In the genomic region with DNA sequence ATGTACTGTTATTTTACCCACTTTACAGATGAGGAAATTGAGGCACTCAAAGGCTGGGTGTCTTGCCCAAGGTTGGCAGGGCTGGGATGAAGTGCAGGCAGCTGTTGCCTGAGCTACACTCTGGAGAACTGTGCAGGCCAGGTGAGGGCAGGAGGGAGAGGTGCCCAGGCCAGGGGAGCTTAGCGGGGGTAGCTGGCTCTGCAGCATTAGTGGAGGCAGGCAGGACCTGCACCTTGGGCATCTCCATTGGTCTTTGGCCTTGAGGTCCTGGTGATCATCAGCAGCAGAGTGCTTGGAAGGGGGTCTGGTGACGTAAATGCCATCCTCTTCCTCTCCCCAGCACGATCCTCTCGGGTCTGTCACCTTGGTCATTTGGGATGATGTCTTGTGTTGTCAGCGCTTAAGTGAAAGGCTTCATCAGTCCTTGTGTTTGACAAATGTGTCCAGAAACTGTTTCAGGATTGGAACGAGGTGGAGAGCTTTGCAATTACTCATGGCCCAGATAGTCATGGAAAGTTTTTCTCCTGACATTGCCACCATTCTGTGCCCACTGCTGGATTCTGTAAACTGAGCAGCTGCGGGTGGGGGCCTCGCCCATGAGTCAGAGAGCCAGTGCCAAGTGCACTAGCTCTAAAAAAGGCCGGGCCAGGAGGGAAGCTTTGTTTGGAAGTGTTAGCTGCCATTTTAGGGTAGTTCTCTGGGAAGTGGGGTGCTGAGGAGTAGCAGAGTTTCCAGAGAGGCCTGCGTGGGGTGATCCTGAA, we compare ENCODE assay signal across 1 cellular context.
TF ChIP-seq lines count a peak whose summit lies in the region.

No MANE protein-coding gene starts in this region.

TF ChIP-seq in HepG2, 621 proteins besides CTCF, POLR2A, EP300 and RAD21:
- TF ChIP-seq SMAD9 (CRISPR knock-in tag; IDR thresholded peaks at IDR 0.05) (no peak), TOE1 (CRISPR knock-in tag; IDR thresholded peaks at IDR 0.05) (no peak), HES4 (CRISPR knock-in tag; IDR thresholded peaks at IDR 0.05; ENCODE audit: borderline replicate concordance) (no peak), JARID2 (CRISPR knock-in tag; IDR thresholded peaks at IDR 0.05; ENCODE audit: insufficient replicate concordance) (no peak), ZNF251 (CRISPR knock-in tag; IDR thresholded peaks at IDR 0.05) (no peak), ZNF839 (CRISPR knock-in tag; IDR thresholded peaks at IDR 0.05; ENCODE audit: borderline replicate concordance) (no peak), GABPA (IDR thresholded peaks at IDR 0.05; ENCODE audit: low read depth, low read length) (no peak), GABPA (CRISPR knock-in tag; IDR thresholded peaks at IDR 0.05; ENCODE audit: low read depth) (no peak), KAT2B (IDR thresholded peaks at IDR 0.05; ENCODE audit: borderline replicate concordance, low read depth, low read length) (no peak)
- TF ChIP-seq, protein P1, sequence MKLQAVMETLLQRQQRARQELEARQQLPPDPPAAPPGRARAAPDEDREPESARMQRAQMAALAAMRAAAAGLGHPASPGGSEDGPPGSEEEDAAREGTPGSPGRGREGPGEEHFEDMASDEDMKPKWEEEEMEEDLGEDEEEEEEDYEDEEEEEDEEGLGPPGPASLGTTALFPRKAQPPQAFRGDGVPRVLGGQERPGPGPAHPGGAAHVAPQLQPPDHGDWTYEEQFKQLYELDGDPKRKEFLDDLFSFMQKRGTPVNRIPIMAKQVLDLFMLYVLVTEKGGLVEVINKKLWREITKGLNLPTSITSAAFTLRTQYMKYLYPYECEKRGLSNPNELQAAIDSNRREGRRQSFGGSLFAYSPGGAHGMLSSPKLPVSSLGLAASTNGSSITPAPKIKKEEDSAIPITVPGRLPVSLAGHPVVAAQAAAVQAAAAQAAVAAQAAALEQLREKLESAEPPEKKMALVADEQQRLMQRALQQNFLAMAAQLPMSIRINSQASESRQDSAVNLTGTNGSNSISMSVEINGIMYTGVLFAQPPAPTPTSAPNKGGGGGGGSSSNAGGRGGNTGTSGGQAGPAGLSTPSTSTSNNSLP (IDR thresholded peaks at IDR 0.05; ENCODE audit: low read depth, low read length), result no peak
- TF ChIP-seq, protein P2, sequence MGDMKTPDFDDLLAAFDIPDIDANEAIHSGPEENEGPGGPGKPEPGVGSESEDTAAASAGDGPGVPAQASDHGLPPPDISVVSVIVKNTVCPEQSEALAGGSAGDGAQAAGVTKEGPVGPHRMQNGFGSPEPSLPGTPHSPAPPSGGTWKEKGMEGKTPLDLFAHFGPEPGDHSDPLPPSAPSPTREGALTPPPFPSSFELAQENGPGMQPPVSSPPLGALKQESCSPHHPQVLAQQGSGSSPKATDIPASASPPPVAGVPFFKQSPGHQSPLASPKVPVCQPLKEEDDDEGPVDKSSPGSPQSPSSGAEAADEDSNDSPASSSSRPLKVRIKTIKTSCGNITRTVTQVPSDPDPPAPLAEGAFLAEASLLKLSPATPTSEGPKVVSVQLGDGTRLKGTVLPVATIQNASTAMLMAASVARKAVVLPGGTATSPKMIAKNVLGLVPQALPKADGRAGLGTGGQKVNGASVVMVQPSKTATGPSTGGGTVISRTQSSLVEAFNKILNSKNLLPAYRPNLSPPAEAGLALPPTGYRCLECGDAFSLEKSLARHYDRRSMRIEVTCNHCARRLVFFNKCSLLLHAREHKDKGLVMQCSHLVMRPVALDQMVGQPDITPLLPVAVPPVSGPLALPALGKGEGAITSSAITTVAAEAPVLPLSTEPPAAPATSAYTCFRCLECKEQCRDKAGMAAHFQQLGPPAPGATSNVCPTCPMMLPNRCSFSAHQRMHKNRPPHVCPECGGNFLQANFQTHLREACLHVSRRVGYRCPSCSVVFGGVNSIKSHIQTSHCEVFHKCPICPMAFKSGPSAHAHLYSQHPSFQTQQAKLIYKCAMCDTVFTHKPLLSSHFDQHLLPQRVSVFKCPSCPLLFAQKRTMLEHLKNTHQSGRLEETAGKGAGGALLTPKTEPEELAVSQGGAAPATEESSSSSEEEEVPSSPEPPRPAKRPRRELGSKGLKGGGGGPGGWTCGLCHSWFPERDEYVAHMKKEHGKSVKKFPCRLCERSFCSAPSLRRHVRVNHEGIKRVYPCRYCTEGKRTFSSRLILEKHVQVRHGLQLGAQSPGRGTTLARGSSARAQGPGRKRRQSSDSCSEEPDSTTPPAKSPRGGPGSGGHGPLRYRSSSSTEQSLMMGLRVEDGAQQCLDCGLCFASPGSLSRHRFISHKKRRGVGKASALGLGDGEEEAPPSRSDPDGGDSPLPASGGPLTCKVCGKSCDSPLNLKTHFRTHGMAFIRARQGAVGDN (CRISPR knock-in tag; IDR thresholded peaks at IDR 0.05), result no peak
